ENCODE assay signal across 8 cellular contexts in genomic region chr1:32538887-32539583, GRCh38. TPM values are rescaled to one million over a fixed set of nuclear protein-coding genes. Genes with fewer than 3 reads are reported as not detected.
DNase-seq lines count a peak whose midpoint lies in the region; ATAC-seq and TF ChIP-seq lines count a peak whose summit lies in the region.

ZBTB8A (plus strand) TSS chr1:32539427; CDS start chr1:32592932, 53,505 bp downstream.

- peak within 1 kb of the TSS; percentile 49 for H3K9ac ChIP-seq in SU-DHL-6 (ENCODE audit: low read length)

- no peaks in the 10 kb centered on the region for H3K9me2 ChIP-seq in SU-DHL-6 (replicated peaks; ENCODE audit: insufficient read depth, low read length)

- H3K4me2 ChIP-seq in SU-DHL-6 (ENCODE audit: low read depth, low read length, poor library complexity, severe bottlenecking) = peak within 1 kb of the TSS; percentile 52

- H2AFZ ChIP-seq in SU-DHL-6 (ENCODE audit: low read depth, low read length, severe bottlenecking) = peak within 1 kb of the TSS; percentile 45

- no peaks in the 10 kb centered on the region for H3K79me2 ChIP-seq in SU-DHL-6 (ENCODE audit: insufficient read depth, low read length)

- H3K27me3 ChIP-seq in SU-DHL-6 (ENCODE audit: low read length) = no peaks in the 10 kb centered on the region

- H3K36me3 ChIP-seq in SU-DHL-6 (ENCODE audit: low read length) = no peaks in the 10 kb centered on the region

- no peak for ATAC-seq in HG03469 (IDR thresholded peaks at IDR 0.05; ENCODE audit: unreplicated experiment)

- peaks cover 16% of the 10 kb centered on the region for H3F3A ChIP-seq in SU-DHL-6 (ENCODE audit: insufficient read depth)

- no peak within 1 kb of the TSS for H3K27ac ChIP-seq in SU-DHL-6 (ENCODE audit: low read depth, low read length)
- peak within 1 kb of the TSS; percentile 66 to 91 for H3K27ac ChIP-seq in coronary artery

- no peaks in the 10 kb centered on the region for H3K9me3 ChIP-seq in SU-DHL-6 (ENCODE audit: insufficient read depth, low read length)

- H3K4me3 ChIP-seq in SU-DHL-6 (ENCODE audit: insufficient read depth, low read length, poor library complexity, severe bottlenecking) (peak within 1 kb of the TSS; percentile 43), coronary artery (peak within 1 kb of the TSS; percentile 81)

- DNase-seq in Daoy (ENCODE audit: low read depth) (peak; percentile 66), LoVo (ENCODE audit: low spot score) (peak; percentile 71), coronary artery (ENCODE audit: low spot score) (peak; percentile 75), kidney tubule cell (ENCODE audit: low spot score) (peak; percentile 65), GM20000 (ENCODE audit: low spot score) (no peak)
- DNase-seq in stimulated activated CD4-positive, alpha-beta T cell treated with anti-CD3 and anti-CD28 coated beads, Interleukin-4, amount 100 ng/mL, for 1 hour = peak; percentile 3

- H4K20me1 ChIP-seq in SU-DHL-6 (ENCODE audit: low read depth, low read length) = no peaks in the 10 kb centered on the region

- no peak for TF ChIP-seq CTCF in SU-DHL-6 (IDR thresholded peaks at IDR 0.05; ENCODE audit: insufficient read depth, low read length, poor library complexity, severe bottlenecking)
- no peak for TF ChIP-seq CTCF in coronary artery (IDR thresholded peaks at IDR 0.05)
- TF ChIP-seq CTCF in GM20000 (IDR thresholded peaks at IDR 0.05; ENCODE audit: extremely low read depth, missing control alignments) = no peak

RNA-seq across cellular contexts. Expression of gene ZBTB8A, which starts in this region (rescaled TPM):
- 3.2 and 6.2 TPM in 2 replicates for total RNA-seq in Daoy (2014; rRNA removed; shearing (Covaris generic))
